Comparison of ENCODE assay signal across 8 cellular contexts in genomic region chr9:91423785-91424402, GRCh38. TPM values are rescaled to one million over a fixed set of nuclear protein-coding genes. Genes with fewer than 3 reads are reported as not detected.
DNase-seq lines count a peak whose midpoint lies in the region; ATAC-seq and TF ChIP-seq lines count a peak whose summit lies in the region.

Gene NFIL3 (minus strand): TSS chr9:91423832. CDS start chr9:91410734, 13,098 bp downstream.

- no peaks in the 10 kb centered on the region for H3K36me3 ChIP-seq in OCI-LY1 (ENCODE audit: insufficient read depth, low read length)

- ATAC-seq in GM19438 (IDR thresholded peaks at IDR 0.05; ENCODE audit: low read depth, unreplicated experiment) (peak; percentile 67), HG03565 (IDR thresholded peaks at IDR 0.05; ENCODE audit: unreplicated experiment) (peak; percentile 68)

- no peaks in the 10 kb centered on the region for H3K9me2 ChIP-seq in OCI-LY1 (ENCODE audit: low read depth, low read length)

- intact Hi-C loops in CD14-positive monocyte (cut with micrococcal nuclease), result loop anchor here (2.0 to 10.0 kb wide), 6 partner anchors 62 to 619 kb away; partner anchors contain the start of genes AUH (in 1 of the 2) and SYK (in 1 of the 2)

- H3K4me3 Mint-ChIP-seq in CD14-positive monocyte, result peak within 1 kb of the TSS; percentile 99 to 100

- no peak within 1 kb of the TSS; the same call in 1 of the 2 replicates for H2AFZ ChIP-seq in OCI-LY1 (ENCODE audit: low read length)

- H3K4me2 ChIP-seq in OCI-LY1 (ENCODE audit: low read length), result peak within 1 kb of the TSS; percentile 97

- DNase-seq in CD14-positive monocyte (ENCODE audit: low spot score) (peak; percentile 85), activated T-cell treated with anti-CD3 and anti-CD28 coated beads for 4 hours (peak; percentile 52), epithelial cell of esophagus (ENCODE audit: low read depth) (peak; percentile 88)
- DNase-seq in stimulated activated CD8-positive, alpha-beta memory T cell treated with anti-CD3 and anti-CD28 coated beads, Interleukin-4, amount 100 ng/mL, for 1 hour (ENCODE audit: low read depth in 2 of 2, low spot score in 1 of 2), result peak; percentile 40 to 44

- H3K4me1 ChIP-seq in OCI-LY1 (ENCODE audit: insufficient read depth, low read length, severe bottlenecking) (peaks cover 32% of the 10 kb centered on the region), mononuclear cell (ENCODE audit: insufficient read depth, low read length) (peaks cover 74% of the 10 kb centered on the region)

- peak within 1 kb of the TSS; percentile 93 to 100 (median 97) for H3K27ac Mint-ChIP-seq in CD14-positive monocyte

- H4K20me1 ChIP-seq in OCI-LY1 (ENCODE audit: insufficient read depth, low read length), result no peaks in the 10 kb centered on the region

- peaks cover 57% of the 10 kb centered on the region for H3K4me1 Mint-ChIP-seq in CD14-positive monocyte

- TF ChIP-seq CTCF in CD14-positive monocyte (IDR thresholded peaks at IDR 0.05) (no peak), OCI-LY1 (IDR thresholded peaks at IDR 0.05; ENCODE audit: low read length) (no peak), epithelial cell of esophagus (IDR thresholded peaks at IDR 0.05; ENCODE audit: insufficient read depth, low read depth, low read length, missing control alignments) (no peak)

- H3K27me3 ChIP-seq in OCI-LY1 (ENCODE audit: insufficient read depth, low read length) (no peaks in the 10 kb centered on the region), mononuclear cell (ENCODE audit: insufficient read depth, low read length) (peaks cover 28% of the 10 kb centered on the region)

- no peak within 1 kb of the TSS for H3K27ac ChIP-seq in OCI-LY1 (ENCODE audit: low read depth, low read length, poor library complexity, severe bottlenecking)

- H3F3A ChIP-seq in OCI-LY1 (ENCODE audit: insufficient read depth, low read length), result 0 out of 2 replicates have a peak, but pooled peaks cover 9% of the 10 kb centered on the region

- H3K79me2 ChIP-seq in OCI-LY1 (ENCODE audit: insufficient read depth, low read length), result no peaks in the 10 kb centered on the region

- H3K36me3 Mint-ChIP-seq in CD14-positive monocyte, result peaks cover 16 to 24% of the 10 kb centered on the region in 2 donors

- H3K9me3 ChIP-seq in OCI-LY1 (ENCODE audit: low read length) (no peaks in the 10 kb centered on the region), mononuclear cell (ENCODE audit: low read depth, low read length) (no peaks in the 10 kb centered on the region)

- H3K27me3 Mint-ChIP-seq in CD14-positive monocyte (ENCODE audit: low read depth in 3 of 3), result peaks cover 10 to 33% (median 21%) of the 10 kb centered on the region in 3 donors

- peak within 1 kb of the TSS; percentile 74 for H3K4me3 ChIP-seq in OCI-LY1 (ENCODE audit: low read depth, low read length, poor library complexity, severe bottlenecking)
- peak within 1 kb of the TSS; percentile 65 for H3K4me3 ChIP-seq in epithelial cell of esophagus (ENCODE audit: low read length)
- peak within 1 kb of the TSS; percentile 64 for H3K4me3 ChIP-seq in mononuclear cell (ENCODE audit: low read length)

- H3K9ac ChIP-seq in OCI-LY1 (ENCODE audit: low read length), result peak within 1 kb of the TSS; percentile 54; the same call in 1 of the 2 replicates

- H3K9me3 Mint-ChIP-seq in CD14-positive monocyte, result peaks cover 0 to 16% (median 2%) of the 10 kb centered on the region in 7 donors

RNA-seq across cellular contexts. Expression of gene NFIL3, which starts in this region (rescaled TPM):
- 10 to 100 TPM; 18.6 to 64.0 TPM for polyA plus RNA-seq in CD14-positive monocyte
- total RNA-seq in mononuclear cell, result 105 TPM
